Comparison of ENCODE assay signal across 7 cellular contexts in the genomic region with DNA sequence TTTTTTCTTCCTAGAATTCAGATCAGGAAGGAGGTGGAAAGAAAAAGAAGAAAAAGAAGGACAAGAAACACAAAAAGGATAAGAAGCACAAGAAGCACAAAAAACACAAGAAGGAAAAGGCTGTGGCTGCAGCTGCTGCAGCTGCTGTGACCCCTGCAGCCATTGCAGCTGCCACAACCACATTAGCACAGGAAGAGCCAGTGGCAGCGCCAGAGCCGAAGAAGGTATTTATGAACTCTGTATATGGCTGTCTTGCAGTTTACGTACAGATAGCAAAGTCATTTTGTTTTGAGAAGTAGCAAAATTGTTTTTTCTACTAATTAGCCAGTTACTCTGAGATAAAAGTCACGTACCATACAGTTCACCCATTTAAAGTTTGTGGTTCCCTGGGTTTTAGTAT. TPM values are rescaled to one million over a fixed set of nuclear protein-coding genes. Genes with fewer than 3 reads are reported as not detected.
DNase-seq lines count a peak whose midpoint lies in the region; ATAC-seq, FAIRE-seq and TF ChIP-seq lines count a peak whose summit lies in the region.
"Not testable (repeated sequence)": the region's sequence is repeated elsewhere in the genome, so short reads cannot be mapped to it uniquely, and the experiment has no call there.

No MANE protein-coding gene starts in this region.

- ATAC-seq in activated B cell treated with CpG ODN at 0.5 μM for 24 hours (ENCODE audit: low read depth) = not testable (repeated sequence)

- H3K27me3 ChIP-seq in BLaER1; astrocyte (ENCODE audit: insufficient read depth, low read length): not testable (repeated sequence)

- H3K9me3 Mint-ChIP-seq in HFFc6; activated B cell treated with CpG ODN at 0.5 μM for 24 hours; activated T-helper 1 cell treated with anti-CD3 and anti-CD28 coated beads, Interleukin-12 subunit alpha, Interleukin-12 subunit beta, Interleukin-2, Interleukin-4 antibody, amounts not matched to agents 30 ng/mL and 10 ng/mL and 1 ng/mL, durations not matched to agents 14 hours and 24 hours and 36 hours; astrocyte (ENCODE audit: unreplicated experiment); mesothelial cell of epicardium; nephron progenitor cell: not testable (repeated sequence)

- H3K27ac Mint-ChIP-seq in HFFc6 = peak overlapping the region; percentile 12; the same call in 1 of the 2 replicates
- peak overlapping the region; percentile 20 for H3K27ac Mint-ChIP-seq in activated B cell treated with CpG ODN at 0.5 μM for 24 hours
- peak overlapping the region; percentile 63 for H3K27ac Mint-ChIP-seq in activated T-helper 1 cell treated with anti-CD3 and anti-CD28 coated beads, Interleukin-12 subunit alpha, Interleukin-12 subunit beta, Interleukin-2, Interleukin-4 antibody, amounts not matched to agents 30 ng/mL and 10 ng/mL and 1 ng/mL, durations not matched to agents 14 hours and 24 hours and 36 hours
- H3K27ac Mint-ChIP-seq in astrocyte (ENCODE audit: unreplicated experiment) = peak overlapping the region; percentile 23
- H3K27ac Mint-ChIP-seq in mesothelial cell of epicardium = peak overlapping the region; percentile 52
- H3K27ac Mint-ChIP-seq in nephron progenitor cell = peak overlapping the region; percentile 44

- H3K4me3 ChIP-seq in BLaER1; astrocyte (ENCODE audit: insufficient read depth, low read depth, low read length): not testable (repeated sequence)

- H3K36me3 ChIP-seq in BLaER1 = peaks cover 98% of the 10 kb centered on the region
- peaks cover 66% of the 10 kb centered on the region for H3K36me3 ChIP-seq in astrocyte (ENCODE audit: insufficient read depth, low read length)

- H3K9me3 ChIP-seq in BLaER1; astrocyte (ENCODE audit: insufficient read depth, low read depth, low read length): not testable (repeated sequence)

- H2AFZ ChIP-seq in astrocyte (ENCODE audit: low read depth, low read length) = not testable (repeated sequence)

- not testable (repeated sequence) for DNase-seq in HFFc6; activated B cell treated with CpG ODN at 0.5 μM for 24 hours; activated T-helper 1 cell treated with anti-CD3 and anti-CD28 coated beads, Interleukin-12 subunit alpha, Interleukin-12 subunit beta, Interleukin-2, Interleukin-4 antibody, amounts not matched to agents 30 ng/mL and 10 ng/mL and 1 ng/mL, durations not matched to agents 14 hours and 24 hours and 36 hours (ENCODE audit: low spot score); astrocyte (ENCODE audit: low read depth); mesothelial cell of epicardium (ENCODE audit: low spot score in 2 of 2, unreplicated experiment in 2 of 2); nephron progenitor cell

- H3K4me3 Mint-ChIP-seq in HFFc6; activated B cell treated with CpG ODN at 0.5 μM for 24 hours; activated T-helper 1 cell treated with anti-CD3 and anti-CD28 coated beads, Interleukin-12 subunit alpha, Interleukin-12 subunit beta, Interleukin-2, Interleukin-4 antibody, amounts not matched to agents 30 ng/mL and 10 ng/mL and 1 ng/mL, durations not matched to agents 14 hours and 24 hours and 36 hours; astrocyte (ENCODE audit: unreplicated experiment); mesothelial cell of epicardium; nephron progenitor cell: not testable (repeated sequence)

- not testable (repeated sequence) for H3K79me2 ChIP-seq in astrocyte (ENCODE audit: insufficient read depth, low read length)

- peak overlapping the region; percentile 48 for H3K4me2 ChIP-seq in BLaER1
- not testable (repeated sequence) for H3K4me2 ChIP-seq in astrocyte (ENCODE audit: low read length)

- POLR2A ChIA-PET in activated B cell treated with CpG ODN at 0.5 μM for 24 hours (lab: Charles Lee) = not testable (repeated sequence)

- H3K4me1 Mint-ChIP-seq in HFFc6 (ENCODE audit: low read depth) (peaks cover 38% of the 10 kb centered on the region), astrocyte (ENCODE audit: low read depth, unreplicated experiment) (peaks cover 23% of the 10 kb centered on the region), nephron progenitor cell (peaks cover 22% of the 10 kb centered on the region)
- not testable (repeated sequence) for H3K4me1 Mint-ChIP-seq in activated B cell treated with CpG ODN at 0.5 μM for 24 hours; activated T-helper 1 cell treated with anti-CD3 and anti-CD28 coated beads, Interleukin-12 subunit alpha, Interleukin-12 subunit beta, Interleukin-2, Interleukin-4 antibody, amounts not matched to agents 30 ng/mL and 10 ng/mL and 1 ng/mL, durations not matched to agents 14 hours and 24 hours and 36 hours (ENCODE audit: low read depth); mesothelial cell of epicardium

- not testable (repeated sequence) for TF ChIP-seq CTCF in HFFc6 (IDR thresholded peaks at IDR 0.05); activated B cell treated with CpG ODN at 0.5 μM for 24 hours (IDR thresholded peaks at IDR 0.05); astrocyte (IDR thresholded peaks at IDR 0.05; ENCODE audit: insufficient read depth, low read depth, low read length); mesothelial cell of epicardium (IDR thresholded peaks at IDR 0.05; ENCODE audit: unreplicated experiment); nephron progenitor cell (IDR thresholded peaks at IDR 0.05)

- H3K4me1 ChIP-seq in BLaER1 = peaks cover 15% of the 10 kb centered on the region
- not testable (repeated sequence) for H3K4me1 ChIP-seq in astrocyte (ENCODE audit: insufficient read depth, low read length)

- H3K27me3 Mint-ChIP-seq in HFFc6 (ENCODE audit: insufficient read depth); activated B cell treated with CpG ODN at 0.5 μM for 24 hours; activated T-helper 1 cell treated with anti-CD3 and anti-CD28 coated beads, Interleukin-12 subunit alpha, Interleukin-12 subunit beta, Interleukin-2, Interleukin-4 antibody, amounts not matched to agents 30 ng/mL and 10 ng/mL and 1 ng/mL, durations not matched to agents 14 hours and 24 hours and 36 hours (ENCODE audit: insufficient read depth); astrocyte (ENCODE audit: low read depth, unreplicated experiment); mesothelial cell of epicardium (ENCODE audit: low read depth); nephron progenitor cell (ENCODE audit: low read depth, poor library complexity): not testable (repeated sequence)

- FAIRE-seq in astrocyte (lab: Jason Lieb, UNC) = not testable (repeated sequence)

- intact Hi-C loops in activated B cell treated with CpG ODN at 0.5 μM for 24 hours (cut with micrococcal nuclease); activated T-helper 1 cell treated with anti-CD3 and anti-CD28 coated beads, Interleukin-12 subunit alpha, Interleukin-12 subunit beta, Interleukin-2, Interleukin-4 antibody, amounts not matched to agents 30 ng/mL and 10 ng/mL and 1 ng/mL, durations not matched to agents 14 hours and 24 hours and 36 hours (cut with micrococcal nuclease): not testable (repeated sequence)

- H4K20me1 ChIP-seq in BLaER1 = peaks cover 55% of the 10 kb centered on the region
- peaks cover 12% of the 10 kb centered on the region for H4K20me1 ChIP-seq in astrocyte (ENCODE audit: insufficient read depth, low read length)

- H3K9ac ChIP-seq in BLaER1; astrocyte (ENCODE audit: low read length): not testable (repeated sequence)

- CTCF ChIA-PET in activated B cell treated with CpG ODN at 0.5 μM for 24 hours (lab: Charles Lee) = interaction anchor here (0.6 kb wide), 1 partner anchor 598 kb away, joined by 3 read pairs; no protein-coding TSS in a partner anchor

- 0 out of 2 replicates have a peak overlapping the region, but pooled peaks have one; percentile 30 for H3K27ac ChIP-seq in BLaER1
- not testable (repeated sequence) for H3K27ac ChIP-seq in astrocyte (ENCODE audit: low read depth, low read length)

- H3K36me3 Mint-ChIP-seq in HFFc6 (ENCODE audit: low read depth) (peaks cover 53% of the 10 kb centered on the region), activated B cell treated with CpG ODN at 0.5 μM for 24 hours (ENCODE audit: low read depth) (peaks cover 82% of the 10 kb centered on the region), astrocyte (ENCODE audit: low read depth, unreplicated experiment) (peaks cover 17% of the 10 kb centered on the region), mesothelial cell of epicardium (peaks cover 54% of the 10 kb centered on the region), nephron progenitor cell (ENCODE audit: low read depth) (peaks cover 86% of the 10 kb centered on the region)
- peaks cover 56% of the 10 kb centered on the region for H3K36me3 Mint-ChIP-seq in activated T-helper 1 cell treated with anti-CD3 and anti-CD28 coated beads, Interleukin-12 subunit alpha, Interleukin-12 subunit beta, Interleukin-2, Interleukin-4 antibody, amounts not matched to agents 30 ng/mL and 10 ng/mL and 1 ng/mL, durations not matched to agents 14 hours and 24 hours and 36 hours (ENCODE audit: low read depth)

RNA-seq across cellular contexts. Expression of gene SRRM1, which starts 28.3 kb away (rescaled TPM):
- total RNA-seq in HFFc6 (2021; fragmentation: NEBNext Ultra II Directional; extraction: Animal tissue kit (Norgen Biotek cat#: 25700)) = 100 to 1,000 TPM; 118 to 149 (median 134) TPM
- total RNA-seq in activated B cell treated with CpG ODN at 0.5 μM for 24 hours (214 and 220 TPM in 2 replicates), astrocyte (124 and 138 TPM in 2 replicates), mesothelial cell of epicardium (206 to 219 TPM (median 219 TPM) in 3 replicates)
- 218 and 242 TPM in 2 replicates for total RNA-seq in activated T-helper 1 cell treated with anti-CD3 and anti-CD28 coated beads, Interleukin-12 subunit alpha, Interleukin-12 subunit beta, Interleukin-2, Interleukin-4 antibody, amounts not matched to agents 30 ng/mL and 10 ng/mL and 1 ng/mL, durations not matched to agents 14 hours and 24 hours and 36 hours

Comparison
In these comparisons a context has a peak if more than half of its experiments do, and no peak if none do; other contexts are left out.
1. H3K27ac Mint-ChIP-seq: peak in every context shown above with its lines; median percentile 63 in activated T-helper 1 cell treated with anti-CD3 and anti-CD28 coated beads, Interleukin-12 subunit alpha, Interleukin-12 subunit beta, Interleukin-2, Interleukin-4 antibody, amounts not matched to agents 30 ng/mL and 10 ng/mL and 1 ng/mL, durations not matched to agents 14 hours and 24 hours and 36 hours; 52 in mesothelial cell of epicardium; 44 in nephron progenitor cell; 23 in astrocyte; 20 in activated B cell treated with CpG ODN at 0.5 μM for 24 hours; 12 in HFFc6.